In genomic region chr5:88836195-88836838, GRCh38 we compare ENCODE assay signal across 11 cellular contexts. TPM values are rescaled to one million over a fixed set of nuclear protein-coding genes. Genes with fewer than 3 reads are reported as not detected.
DNase-seq lines count a peak whose midpoint lies in the region; ATAC-seq, FAIRE-seq and TF ChIP-seq lines count a peak whose summit lies in the region.
"Had no signal": no experiment of that assay in that cellular context is flagged by ENCODE, and none has a peak within 500 bp of the region (broad histone marks: within the 10 kb centered on the region; RNA-seq: fewer than 3 reads in every experiment).

No MANE protein-coding gene starts in this region.

- peak; percentile 33 for DNase-seq in HCEC 1CT
- peak; percentile 58 to 63 for DNase-seq in cardiac fibroblast (ENCODE audit: low read depth in 2 of 2)
- no peak for DNase-seq in HepG2 (ENCODE audit: low spot score)
- DNase-seq in substantia nigra (lab: John Stamatoyannopoulos, UW) = peak in 3 of 49 donors; percentile 0 to 11 (median 3)
- DNase-seq in middle frontal gyrus (ENCODE audit: extremely low spot score, low spot score) = no peak
- no peak for DNase-seq in NCI-H446 (lab: John Stamatoyannopoulos, UW)
- DNase-seq: NCI-H1105, pancreas had no signal

- peak overlapping the region in 1 of 2 donors; percentile 26 for H3K4me3 ChIP-seq in cardiac fibroblast (replicated peaks in 1 of 2; ENCODE audit: low read depth in 2 of 2, low read length in 2 of 2)
- no peak overlapping the region for H3K4me3 ChIP-seq in HepG2 (replicated peaks in 1 of 3; ENCODE audit: insufficient read depth in 1 of 3, low read depth in 2 of 3, low read length in 3 of 3)
- H3K4me3 ChIP-seq: pancreas had no signal

- no peak for TF ChIP-seq EP300 in HepG2 (IDR thresholded peaks at IDR 0.05; ENCODE audit: low read depth in 2 of 2, low read length in 2 of 2)
- TF ChIP-seq EP300 in HepG2 (CRISPR knock-in tag; IDR thresholded peaks at IDR 0.05; ENCODE audit: borderline replicate concordance) = no peak

- H3K4me1 ChIP-seq in HepG2 (ENCODE audit: insufficient read depth, low read length) = no peaks in the 10 kb centered on the region

- no peaks in the 10 kb centered on the region for H3K79me2 ChIP-seq in HepG2 (ENCODE audit: insufficient read depth, low read length)

- no peak overlapping the region for H2AFZ ChIP-seq in HepG2 (ENCODE audit: low read length)

- no peak overlapping the region for H3K9ac ChIP-seq in HepG2 (ENCODE audit: insufficient read depth, low read depth, low read length)

- ATAC-seq in HepG2 = peak; percentile 40; the same call in 1 of the 3 replicates
- no peak for ATAC-seq in GM21737 (IDR thresholded peaks at IDR 0.05; ENCODE audit: unreplicated experiment)
- no peak for ATAC-seq in HG03135 (IDR thresholded peaks at IDR 0.05; ENCODE audit: unreplicated experiment)

- POLR2A ChIA-PET in HepG2 (lab: Yijun Ruan, JAX) = no interaction called here

- intact Hi-C loops in HepG2 (cut with micrococcal nuclease; ENCODE audit: unreplicated experiment) = no loop called here

- WGBS in HepG2 (ENCODE audit: low lambda C conversion rate) = 29% methylated on average over 5 of the region's 5 CpGs

- no peaks in the 10 kb centered on the region for H4K20me1 ChIP-seq in HepG2 (ENCODE audit: insufficient read depth, low read length)

- no peak for TF ChIP-seq POLR2A in HepG2 (IDR thresholded peaks at IDR 0.05; ENCODE audit: insufficient read depth in 1 of 2, low read depth in 2 of 2, low read length in 2 of 2)

- no peak for FAIRE-seq in HepG2 (lab: Jason Lieb, UNC)
- FAIRE-seq: bronchial epithelial cell, pancreas had no signal

- TF ChIP-seq CTCF in cardiac fibroblast (IDR thresholded peaks at IDR 0.05; ENCODE audit: low read depth, low read length) (no peak), HepG2 (CRISPR knock-in tag; IDR thresholded peaks at IDR 0.05) (no peak)

- H3K4me2 ChIP-seq in HepG2 (ENCODE audit: low read depth, low read length) = no peak overlapping the region

- in situ Hi-C loops in HepG2 (cut with HindIII; ENCODE audit: extremely low pct_ligation_motif_present, low pct_unique_long_range_greater_than_20kb) = no loop called here

- H3K27ac ChIP-seq in HepG2 (ENCODE audit: extremely low read length, insufficient read depth, low read length) = no peak overlapping the region
- H3K27ac ChIP-seq in substantia nigra (ENCODE audit: low read depth, low read length, poor library complexity, severe bottlenecking) = peak overlapping the region; percentile 32

- TF ChIP-seq RAD21 in HepG2 (CRISPR knock-in tag; IDR thresholded peaks at IDR 0.05) = no peak

- no peaks in the 10 kb centered on the region for H3K36me3 ChIP-seq in HepG2 (replicated peaks in 1 of 2; ENCODE audit: control insufficient read depth in 1 of 2, insufficient read depth in 2 of 2, low read length in 2 of 2)
- H3K36me3 ChIP-seq: pancreas had no signal

- H3K27me3 ChIP-seq in HepG2 (ENCODE audit: control insufficient read depth in 1 of 2, insufficient read depth in 2 of 2, low read length in 2 of 2) = no peaks in the 10 kb centered on the region
- H3K27me3 ChIP-seq: pancreas had no signal

- no peaks in the 10 kb centered on the region for H3K9me3 ChIP-seq in HepG2 (ENCODE audit: low read length)
- H3K9me3 ChIP-seq: pancreas had no signal

- no TSS peak for BruUV-seq in HepG2 (replicated peaks; lab: Mats Ljungman, UMichigan)

- CTCF ChIA-PET in HepG2 (lab: Yijun Ruan, JAX; ENCODE audit: low intra/inter-chr PET ratio, low total read pairs) = no interaction called here

TF ChIP-seq in HepG2, 621 proteins besides CTCF, POLR2A, EP300 and RAD21 (continues in another document):
- TF ChIP-seq YEATS4 (CRISPR knock-in tag; IDR thresholded peaks at IDR 0.05; ENCODE audit: borderline replicate concordance) = no peak
- no peak for TF ChIP-seq DMAP1 (CRISPR knock-in tag; IDR thresholded peaks at IDR 0.05)
- TF ChIP-seq SNAPC2 (CRISPR knock-in tag; IDR thresholded peaks at IDR 0.05) = no peak
- TF ChIP-seq ZNF326 (CRISPR knock-in tag; IDR thresholded peaks at IDR 0.05; ENCODE audit: borderline replicate concordance) = no peak
- no peak for TF ChIP-seq FOXK1 (CRISPR knock-in tag; IDR thresholded peaks at IDR 0.05; ENCODE audit: borderline replicate concordance, low read depth)
- TF ChIP-seq TRIM22 (IDR thresholded peaks at IDR 0.05) = no peak
- TF ChIP-seq RNF219 (CRISPR knock-in tag; IDR thresholded peaks at IDR 0.05) = no peak
- TF ChIP-seq RCOR2 (CRISPR knock-in tag; IDR thresholded peaks at IDR 0.05) = no peak
- no peak for TF ChIP-seq GPN1 (CRISPR knock-in tag; IDR thresholded peaks at IDR 0.05; ENCODE audit: borderline replicate concordance)
- no peak for TF ChIP-seq KLF6 (CRISPR knock-in tag; IDR thresholded peaks at IDR 0.05)
- TF ChIP-seq THAP8 (CRISPR knock-in tag; IDR thresholded peaks at IDR 0.05; ENCODE audit: borderline replicate concordance) = no peak
- no peak for TF ChIP-seq ZNF598 (CRISPR knock-in tag; IDR thresholded peaks at IDR 0.05; ENCODE audit: borderline replicate concordance)
- TF ChIP-seq SPEN (CRISPR knock-in tag; IDR thresholded peaks at IDR 0.05; ENCODE audit: low read depth) = no peak

RNA-seq across cellular contexts. Expression of gene MEF2C, which starts 46.7 kb away (rescaled TPM):
- total RNA-seq in HepG2 (2016; rRNA removed; fragmentation: Illumina TruSeq; extraction: Trizol) = 0.02 TPM in 1 of 2 replicates, not detected in the other
- total RNA-seq in HepG2 (2016; cell fraction: cytosol; rRNA removed; fragmentation: Illumina TruSeq; extraction: Trizol; ENCODE audit: low read depth) = not detected in 2 replicates
- total RNA-seq in HepG2 (2016; cell fraction: insoluble cytoplasmic fraction; rRNA removed; fragmentation: Illumina TruSeq; extraction: Trizol) = 0.04 TPM in 1 of 2 replicates, not detected in the other
- not detected in 2 replicates for total RNA-seq in HepG2 (2016; cell fraction: membrane; rRNA removed; fragmentation: Illumina TruSeq; extraction: Trizol)
- 0.09 and 0.16 TPM in 2 replicates for total RNA-seq in HepG2 (2016; cell fraction: nucleus; rRNA removed; fragmentation: Illumina TruSeq; extraction: Trizol)
- 0.01 TPM in 1 of 2 replicates, not detected in the other for polyA plus RNA-seq in HepG2 (2011; rRNA removed)
- polyA plus RNA-seq in HepG2 (2011; cell fraction: cytosol; rRNA removed) = 0.03 TPM in 1 of 2 replicates, not detected in the other
- 0.14 TPM in 1 of 2 replicates, not detected in the other for polyA plus RNA-seq in HepG2 (2011; cell fraction: nucleus; rRNA removed)
- polyA plus RNA-seq in HepG2 (2012) = not detected in 2 replicates
- not detected in 2 replicates for polyA plus RNA-seq in HepG2 (2016; cell fraction: cytosol; fragmentation: Illumina TruSeq; extraction: Trizol; ENCODE audit: low read depth)
- not detected in 2 replicates for polyA plus RNA-seq in HepG2 (2016; cell fraction: insoluble cytoplasmic fraction; fragmentation: Illumina TruSeq; extraction: Trizol; ENCODE audit: low read depth)
- not detected in 2 replicates for polyA plus RNA-seq in HepG2 (2016; cell fraction: membrane; fragmentation: Illumina TruSeq; extraction: Trizol; ENCODE audit: low read depth)
- 0.11 and 0.12 TPM in 2 replicates for polyA plus RNA-seq in HepG2 (2016; cell fraction: nucleus; fragmentation: Illumina TruSeq; extraction: Trizol; ENCODE audit: insufficient read depth, low read depth)
- 0.02 and 0.61 TPM in 2 replicates for polyA minus RNA-seq in HepG2 (2011; rRNA and poly(A)+ RNA removed; ENCODE audit: low replicate concordance)
- polyA minus RNA-seq in HepG2 (2011; cell fraction: cytosol; rRNA and poly(A)+ RNA removed) = not detected in 2 replicates
- polyA minus RNA-seq in HepG2 (2011; cell fraction: nucleus; rRNA and poly(A)+ RNA removed) = 0.13 and 0.25 TPM in 2 replicates

Comparison
In these comparisons a context has a peak if more than half of its experiments do, and no peak if none do; other contexts are left out.
1. DNase-seq: peak in HCEC 1CT (single experiment) and cardiac fibroblast (2 of 2); none in HepG2 (single experiment), middle frontal gyrus (single experiment) and NCI-H446 (0 of 2).